ENCODE assay signal across 15 cellular contexts in the genomic region with DNA sequence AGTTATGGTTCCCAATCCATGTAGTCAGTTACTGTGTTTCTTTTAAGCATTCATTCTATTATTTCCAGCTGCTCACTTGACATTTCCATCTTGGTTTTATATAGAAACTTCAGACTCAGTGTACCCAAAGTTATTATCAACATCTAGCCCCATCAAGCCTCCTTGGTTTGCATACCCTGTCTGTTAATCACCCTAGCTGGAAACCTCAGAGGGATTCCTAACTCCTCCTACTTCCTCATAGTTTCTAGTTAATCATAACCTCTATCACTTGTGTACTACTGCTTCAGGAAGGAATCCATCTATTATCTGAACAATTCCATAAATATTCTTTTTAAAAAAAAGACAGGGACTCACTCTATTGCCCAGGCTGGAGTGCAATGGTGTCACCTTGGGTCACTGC.
A peak's percentile ranks its signal among the peaks of the same experiment; 100 is the strongest.
DNase-seq lines count a peak whose midpoint lies in the region; ATAC-seq lines count a peak whose summit lies in the region.
"Had no signal": no experiment of that assay in that cellular context is flagged by ENCODE, and none has a peak within 500 bp of the region (broad histone marks: within the 10 kb centered on the region; RNA-seq: fewer than 3 reads in every experiment).

No MANE protein-coding gene starts in this region.

- in situ Hi-C loops in ACHN (cut with HindIII; ENCODE audit: low pct_ligation_motif_present, low pct_unique_long_range_greater_than_20kb, low sequenced_read_pairs) = no loop called here

- no peak for ATAC-seq in GM21619 (IDR thresholded peaks at IDR 0.05; ENCODE audit: unreplicated experiment)
- ATAC-seq: gastrocnemius medialis, upper lobe of right lung had no signal

- DNase-seq in ACHN (peak; percentile 81), HS-5 (ENCODE audit: low read depth) (peak; percentile 58), amniotic stem cell (lab: John Stamatoyannopoulos, UW) (peak; percentile 2), glomerular visceral epithelial cell (ENCODE audit: extremely low spot score) (peak; percentile 39), DMS53 (lab: John Stamatoyannopoulos, UW) (no peak), nucleus accumbens (lab: John Stamatoyannopoulos, UW) (no peak)
- no peak for DNase-seq in activated T-cell treated with anti-CD3 and anti-CD28 coated beads, Interleukin-2, amount 50 U/mL, for 48 hours
- DNase-seq: activated naive CD8-positive, alpha-beta T cell treated with anti-CD3 and anti-CD28 coated beads, Interleukin-2, amount 10 ng/mL, durations not matched to agents 7 days and 5 days; AML-193; DND-41; gastrocnemius medialis; NCI-H2107; stimulated activated CD8-positive, alpha-beta memory T cell treated with anti-CD3 and anti-CD28 coated beads, Interleukin-4, amount 100 ng/mL, for 48 hours; upper lobe of right lung had no signal

Comparison
In these comparisons a context has a peak if more than half of its experiments do, and no peak if none do; other contexts are left out.
1. DNase-seq: peak in ACHN (single experiment), HS-5 (single experiment), amniotic stem cell (single experiment) and glomerular visceral epithelial cell (single experiment); none in activated T-cell treated with anti-CD3 and anti-CD28 coated beads, Interleukin-2, amount 50 U/mL, for 48 hours (0 of 2), DMS53 (single experiment) and nucleus accumbens (0 of 56).